ENCODE assay signal across 19 cellular contexts in genomic region chr2:19888831-19889230, GRCh38.
DNase-seq lines count a peak whose midpoint lies in the region; ATAC-seq and TF ChIP-seq lines count a peak whose summit lies in the region.
"Had no signal": no experiment of that assay in that cellular context is flagged by ENCODE, and none has a peak within 500 bp of the region (broad histone marks: within the 10 kb centered on the region; RNA-seq: fewer than 3 reads in every experiment).

No MANE protein-coding gene starts in this region.

- H3K27ac ChIP-seq in C4-2B, result peak overlapping the region; percentile 3; the same call in 1 of the 2 replicates
- peak overlapping the region; percentile 67; the same call in 1 of the 2 replicates for H3K27ac ChIP-seq in VCaP
- H3K27ac ChIP-seq: PC-9, RWPE1 had no signal

- DNase-seq in activated CD8-positive, alpha-beta memory T cell treated with anti-CD3 and anti-CD28 coated beads for 24 hours, result peak; percentile 40
- DNase-seq in activated CD8-positive, alpha-beta memory T cell treated with anti-CD3 and anti-CD28 coated beads, Interleukin-2, amount 50 U/mL, for 4 hours, result no peak
- DNase-seq in ecto neural progenitor cell (ENCODE audit: low spot score) (peak; percentile 9), NCI-H187 (lab: John Stamatoyannopoulos, UW) (no peak)
- DNase-seq: Calu3; CD8-positive, alpha-beta T cell; DMS79; H9; NCI-H1092 treated with DMSO at 0.1 percent for 48 hours; NCI-H146; NCI-H2081; NCI-H510A; NCI-H774; PC-9 had no signal

- ATAC-seq in GM19395 (IDR thresholded peaks at IDR 0.05; ENCODE audit: unreplicated experiment) (no peak), HG03025 (IDR thresholded peaks at IDR 0.05; ENCODE audit: low FRiP score, unreplicated experiment) (no peak)
- ATAC-seq: CD8-positive, alpha-beta T cell had no signal

- no peak for TF ChIP-seq CTCF in C4-2B (conservative IDR thresholded peaks at IDR 0.05)
- TF ChIP-seq CTCF in VCaP (conservative IDR thresholded peaks at IDR 0.05), result no peak

Comparison
In these comparisons a context has a peak if more than half of its experiments do, and no peak if none do; other contexts are left out.
1. DNase-seq: peak in activated CD8-positive, alpha-beta memory T cell treated with anti-CD3 and anti-CD28 coated beads for 24 hours (single experiment) and ecto neural progenitor cell (single experiment); none in activated CD8-positive, alpha-beta memory T cell treated with anti-CD3 and anti-CD28 coated beads, Interleukin-2, amount 50 U/mL, for 4 hours (single experiment) and NCI-H187 (0 of 2).